In the genomic region with DNA sequence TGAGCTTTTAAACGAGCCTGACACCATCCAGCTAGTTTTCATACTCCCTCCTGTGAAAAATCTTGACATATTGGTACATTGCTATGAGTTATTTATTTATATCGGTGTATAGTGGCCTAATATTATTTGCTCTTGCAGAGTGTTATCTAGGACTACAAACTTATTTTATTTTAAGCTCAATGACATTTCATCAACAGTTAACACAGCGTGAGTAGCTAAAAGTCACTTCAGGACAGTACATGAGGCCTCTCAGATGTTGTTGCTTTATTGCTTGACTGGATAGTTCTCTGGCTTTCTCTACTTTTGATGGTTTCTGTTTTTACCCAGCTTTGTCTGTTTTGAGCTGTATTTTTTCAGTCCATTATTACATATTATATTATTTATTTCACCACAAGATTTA, we compare ENCODE assay signal across 1 cellular context.
TF ChIP-seq lines count a peak whose summit lies in the region.

No MANE protein-coding gene starts in this region.

TF ChIP-seq in neural cell, 6 proteins besides CTCF, POLR2A, EP300 and RAD21 (continued from another document):
- TF ChIP-seq, protein P1, sequence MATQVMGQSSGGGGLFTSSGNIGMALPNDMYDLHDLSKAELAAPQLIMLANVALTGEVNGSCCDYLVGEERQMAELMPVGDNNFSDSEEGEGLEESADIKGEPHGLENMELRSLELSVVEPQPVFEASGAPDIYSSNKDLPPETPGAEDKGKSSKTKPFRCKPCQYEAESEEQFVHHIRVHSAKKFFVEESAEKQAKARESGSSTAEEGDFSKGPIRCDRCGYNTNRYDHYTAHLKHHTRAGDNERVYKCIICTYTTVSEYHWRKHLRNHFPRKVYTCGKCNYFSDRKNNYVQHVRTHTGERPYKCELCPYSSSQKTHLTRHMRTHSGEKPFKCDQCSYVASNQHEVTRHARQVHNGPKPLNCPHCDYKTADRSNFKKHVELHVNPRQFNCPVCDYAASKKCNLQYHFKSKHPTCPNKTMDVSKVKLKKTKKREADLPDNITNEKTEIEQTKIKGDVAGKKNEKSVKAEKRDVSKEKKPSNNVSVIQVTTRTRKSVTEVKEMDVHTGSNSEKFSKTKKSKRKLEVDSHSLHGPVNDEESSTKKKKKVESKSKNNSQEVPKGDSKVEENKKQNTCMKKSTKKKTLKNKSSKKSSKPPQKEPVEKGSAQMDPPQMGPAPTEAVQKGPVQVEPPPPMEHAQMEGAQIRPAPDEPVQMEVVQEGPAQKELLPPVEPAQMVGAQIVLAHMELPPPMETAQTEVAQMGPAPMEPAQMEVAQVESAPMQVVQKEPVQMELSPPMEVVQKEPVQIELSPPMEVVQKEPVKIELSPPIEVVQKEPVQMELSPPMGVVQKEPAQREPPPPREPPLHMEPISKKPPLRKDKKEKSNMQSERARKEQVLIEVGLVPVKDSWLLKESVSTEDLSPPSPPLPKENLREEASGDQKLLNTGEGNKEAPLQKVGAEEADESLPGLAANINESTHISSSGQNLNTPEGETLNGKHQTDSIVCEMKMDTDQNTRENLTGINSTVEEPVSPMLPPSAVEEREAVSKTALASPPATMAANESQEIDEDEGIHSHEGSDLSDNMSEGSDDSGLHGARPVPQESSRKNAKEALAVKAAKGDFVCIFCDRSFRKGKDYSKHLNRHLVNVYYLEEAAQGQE (IDR thresholded peaks at IDR 0.05; ENCODE audit: borderline replicate concordance) = no peak
- no peak for TF ChIP-seq TAF1 (IDR thresholded peaks at IDR 0.05; ENCODE audit: low read depth)
